In genomic region chr2:230812041-230812440, GRCh38 we compare ENCODE assay signal across 1 cellular context.
TF ChIP-seq lines count a peak whose summit lies in the region.

No MANE protein-coding gene starts in this region.

TF ChIP-seq in HepG2, 621 proteins besides CTCF, POLR2A, EP300 and RAD21:
- TF ChIP-seq ZNF562 (CRISPR knock-in tag; IDR thresholded peaks at IDR 0.05; ENCODE audit: borderline replicate concordance) (no peak), ZNF350 (CRISPR knock-in tag; IDR thresholded peaks at IDR 0.05; ENCODE audit: borderline replicate concordance, low read depth) (no peak), ZNF841 (CRISPR knock-in tag; IDR thresholded peaks at IDR 0.05; ENCODE audit: borderline replicate concordance) (no peak), SP140L (CRISPR knock-in tag; IDR thresholded peaks at IDR 0.05; ENCODE audit: borderline replicate concordance) (no peak), TBP (CRISPR knock-in tag; IDR thresholded peaks at IDR 0.05) (no peak), PAX8 (CRISPR knock-in tag; IDR thresholded peaks at IDR 0.05; ENCODE audit: borderline replicate concordance) (no peak), ZBTB7B (CRISPR knock-in tag; IDR thresholded peaks at IDR 0.05) (no peak), GFI1 (CRISPR knock-in tag; IDR thresholded peaks at IDR 0.05; ENCODE audit: borderline replicate concordance) (no peak), XBP1 (CRISPR knock-in tag; IDR thresholded peaks at IDR 0.05) (no peak), BRD4 (CRISPR knock-in tag; IDR thresholded peaks at IDR 0.05) (no peak), HMGXB3 (CRISPR knock-in tag; IDR thresholded peaks at IDR 0.05; ENCODE audit: borderline replicate concordance) (no peak), ZNF546 (CRISPR knock-in tag; conservative IDR thresholded peaks at IDR 0.05) (no peak), PREB (CRISPR knock-in tag; IDR thresholded peaks at IDR 0.05) (no peak), IRX3 (CRISPR knock-in tag; IDR thresholded peaks at IDR 0.05; ENCODE audit: borderline replicate concordance, low read depth) (no peak), ZSCAN9 (CRISPR knock-in tag; IDR thresholded peaks at IDR 0.05; ENCODE audit: borderline replicate concordance) (no peak), PLSCR1 (CRISPR knock-in tag; IDR thresholded peaks at IDR 0.05; ENCODE audit: borderline replicate concordance) (no peak), ZFP36L1 (CRISPR knock-in tag; IDR thresholded peaks at IDR 0.05) (no peak)
